Comparison of ENCODE assay signal across 9 cellular contexts in the genomic region with DNA sequence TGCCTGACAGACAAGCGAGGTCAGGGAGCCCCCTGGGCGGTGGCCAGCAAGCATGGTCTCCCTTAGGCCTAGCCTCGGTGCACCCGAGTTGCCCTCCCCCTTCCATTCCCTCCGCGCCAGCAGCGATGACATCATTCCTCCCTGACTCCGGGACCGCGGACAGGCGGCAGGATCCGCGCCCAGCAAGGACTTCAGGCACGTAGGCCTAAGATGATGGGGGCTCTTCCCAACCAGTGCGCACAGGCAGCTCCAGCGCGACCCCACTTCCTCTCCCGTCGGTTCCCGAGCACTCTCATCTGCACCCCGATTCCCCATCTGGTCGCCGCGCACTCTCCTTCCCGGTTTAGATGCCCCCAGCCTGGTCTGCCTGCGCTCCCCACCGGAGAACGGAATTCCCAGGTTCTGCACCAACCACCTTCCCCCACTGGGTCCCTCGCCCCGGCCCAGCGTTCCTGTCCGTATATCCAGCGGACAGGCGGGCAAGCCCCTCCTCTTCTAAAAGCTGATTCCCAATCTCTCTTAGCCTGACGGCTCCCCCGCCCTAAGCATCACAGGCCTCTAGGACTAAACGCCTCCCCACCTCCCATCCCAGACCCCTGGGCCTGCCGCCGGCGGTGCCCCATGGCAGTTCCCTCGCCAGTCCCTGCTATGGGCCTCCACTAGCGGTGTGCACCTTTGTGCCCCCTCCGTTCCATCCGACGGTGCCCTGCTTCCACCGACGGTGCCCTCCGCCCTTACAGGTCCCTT. TPM values are rescaled to one million over a fixed set of nuclear protein-coding genes. Genes with fewer than 3 reads are reported as not detected.
A peak's percentile ranks its signal among the peaks of the same experiment; 100 is the strongest.
DNase-seq lines count a peak whose midpoint lies in the region; ATAC-seq and TF ChIP-seq lines count a peak whose summit lies in the region.
"Had no signal": no experiment of that assay in that cellular context is flagged by ENCODE, and none has a peak within 500 bp of the region (broad histone marks: within the 10 kb centered on the region; RNA-seq: fewer than 3 reads in every experiment).

No MANE protein-coding gene starts in this region.

- no peak overlapping the region for H3K27ac Mint-ChIP-seq in activated CD4-positive, alpha-beta memory T cell treated with anti-CD3 and anti-CD28 coated beads for 36 hours

- no peaks in the 10 kb centered on the region for H3K9me3 Mint-ChIP-seq in activated CD4-positive, alpha-beta memory T cell treated with anti-CD3 and anti-CD28 coated beads for 36 hours

- intact Hi-C loops in activated CD4-positive, alpha-beta memory T cell treated with anti-CD3 and anti-CD28 coated beads for 36 hours (cut with micrococcal nuclease): loop anchor here (1.0 to 5.0 kb wide), 9 partner anchors 43 to 659 kb away; a partner anchor contains a TSS

- H3K27ac ChIP-seq in mesodermal cell (ENCODE audit: low read depth, low read length, severe bottlenecking): peak overlapping the region; percentile 91
- peak overlapping the region; percentile 60 to 78 for H3K27ac ChIP-seq in thoracic aorta

- H3K4me1 ChIP-seq in mesodermal cell (ENCODE audit: control insufficient read depth, insufficient read depth, low read length, poor library complexity, severe bottlenecking) (peaks cover 16% of the 10 kb centered on the region), thoracic aorta (ENCODE audit: control insufficient read depth in 1 of 2, low read depth in 2 of 2) (peaks cover 10 to 21% of the 10 kb centered on the region in 2 donors)

- H3K9me3 ChIP-seq in mesodermal cell (ENCODE audit: control insufficient read depth, low read length): no peaks in the 10 kb centered on the region
- no peaks in the 10 kb centered on the region for H3K9me3 ChIP-seq in thoracic aorta

- H3K4me1 Mint-ChIP-seq in activated CD4-positive, alpha-beta memory T cell treated with anti-CD3 and anti-CD28 coated beads for 36 hours (ENCODE audit: low read depth): peaks cover 35% of the 10 kb centered on the region

- H3K36me3 ChIP-seq in mesodermal cell (ENCODE audit: control insufficient read depth, insufficient read depth, low read length) (peaks cover 3% of the 10 kb centered on the region), thoracic aorta (no peaks in the 10 kb centered on the region)

- H3K36me3 Mint-ChIP-seq in activated CD4-positive, alpha-beta memory T cell treated with anti-CD3 and anti-CD28 coated beads for 36 hours: no peaks in the 10 kb centered on the region

- H3K27me3 ChIP-seq in thoracic aorta (replicated peaks; ENCODE audit: insufficient read depth): no peaks in the 10 kb centered on the region

- CTCF ChIA-PET in activated CD4-positive, alpha-beta memory T cell treated with anti-CD3 and anti-CD28 coated beads for 36 hours (lab: Charles Lee): interaction anchor here (1.0 to 3.0 kb wide), 4 partner anchors 11 to 442 kb away, joined by 3 to 13 read pairs (median 4); no protein-coding TSS in a partner anchor

- TF ChIP-seq CTCF in LNCaP clone FGC (IDR thresholded peaks at IDR 0.05; ENCODE audit: control insufficient read depth, extremely low read depth, insufficient read depth): no peak
- no peak for TF ChIP-seq CTCF in thoracic aorta (IDR thresholded peaks at IDR 0.05)

- ATAC-seq in thoracic aorta (ENCODE audit: insufficient number of reproducible peaks, low FRiP score, low read depth) (no peak), GM19463 (IDR thresholded peaks at IDR 0.05; ENCODE audit: unreplicated experiment) (no peak)

- POLR2A ChIA-PET in activated CD4-positive, alpha-beta memory T cell treated with anti-CD3 and anti-CD28 coated beads for 36 hours (lab: Charles Lee): no interaction called here

- H3K27me3 Mint-ChIP-seq in activated CD4-positive, alpha-beta memory T cell treated with anti-CD3 and anti-CD28 coated beads for 36 hours: peaks cover 5% of the 10 kb centered on the region

- 1% methylated on average over 40 to 48 of the region's 48 CpGs for WGBS in mesodermal cell (ENCODE audit: insufficient coverage in 2 of 2), 2 experiments

- H3K4me3 ChIP-seq in LNCaP clone FGC (ENCODE audit: low read depth, low read length) (peak overlapping the region; percentile 88), mesodermal cell (ENCODE audit: extremely low read depth, insufficient read depth, low read length, poor library complexity, severe bottlenecking) (peak overlapping the region; percentile 79), thoracic aorta (peak overlapping the region; percentile 81)

- peak; percentile 2 for DNase-seq in DMS53 treated with DMSO at 0.1 percent for 48 hours (lab: John Stamatoyannopoulos, UW; ENCODE audit: unreplicated experiment)
- DNase-seq in LNCaP clone FGC (ENCODE audit: low read depth): no peak
- DNase-seq in activated CD4-positive, alpha-beta memory T cell treated with anti-CD3 and anti-CD28 coated beads for 36 hours: no peak
- DNase-seq in erythroblast (lab: John Stamatoyannopoulos, UW): peak; percentile 33 to 52
- peak; percentile 21 for DNase-seq in thoracic aorta (ENCODE audit: low spot score)
- DNase-seq in epidermal melanocyte (ENCODE audit: insufficient read length, low spot score): no peak

- peak overlapping the region; percentile 86 for H3K4me3 Mint-ChIP-seq in activated CD4-positive, alpha-beta memory T cell treated with anti-CD3 and anti-CD28 coated beads for 36 hours

- TF ChIP-seq POLR2A in erythroblast (IDR thresholded peaks at IDR 0.05; ENCODE audit: low read length): no peak

RNA-seq across cellular contexts. Expression of a gene that starts 0.9 kb away (rescaled TPM):
- total RNA-seq in activated CD4-positive, alpha-beta memory T cell treated with anti-CD3 and anti-CD28 coated beads for 36 hours: 10 to 100 TPM; 13.3 to 13.8 TPM
- polyA plus RNA-seq in mesodermal cell (2013, experiment 1 of 2): 26.8 TPM
- 22.0 TPM for polyA plus RNA-seq in mesodermal cell (2013, experiment 2 of 2)
- 10 to 100 TPM; 19.2 to 20.2 TPM for total RNA-seq in thoracic aorta

RNA-seq across cellular contexts. Expression of a gene that starts 1.2 kb away (rescaled TPM):
- under 1 TPM; 0.19 to 0.69 TPM for total RNA-seq in activated CD4-positive, alpha-beta memory T cell treated with anti-CD3 and anti-CD28 coated beads for 36 hours
- 0.70 TPM for polyA plus RNA-seq in mesodermal cell (2013, experiment 1 of 2)
- 1.2 TPM for polyA plus RNA-seq in mesodermal cell (2013, experiment 2 of 2)
- not detected for total RNA-seq in thoracic aorta
- total RNA-seq: activated CD8-positive, alpha-beta memory T cell treated with anti-CD3 and anti-CD28 coated beads for 36 hours had no signal

Comparison
In these comparisons a context has a peak if more than half of its experiments do, and no peak if none do; other contexts are left out.
1. DNase-seq: peak in DMS53 treated with DMSO at 0.1 percent for 48 hours (single experiment), erythroblast (2 of 2) and thoracic aorta (single experiment); none in LNCaP clone FGC (single experiment), activated CD4-positive, alpha-beta memory T cell treated with anti-CD3 and anti-CD28 coated beads for 36 hours (single experiment) and epidermal melanocyte (single experiment).
2. Peak in every context shown above with its lines, with median percentiles within 50 percentile points of each other: H3K4me3 ChIP-seq.